Comparison of ENCODE assay signal across 8 cellular contexts in genomic region chr1:61184035-61184713, GRCh38.
A peak's percentile ranks its signal among the peaks of the same experiment; 100 is the strongest.
DNase-seq lines count a peak whose midpoint lies in the region; ATAC-seq and TF ChIP-seq lines count a peak whose summit lies in the region.

No MANE protein-coding gene starts in this region.

- no peak overlapping the region for H3K4me3 Mint-ChIP-seq in CD4-positive, alpha-beta T cell
- H3K4me3 Mint-ChIP-seq in activated T-helper 17 cell treated with anti-CD3 and anti-CD28 coated beads, Interleukin-2, amount 50 U/mL, for 72 hours = no peak overlapping the region

- POLR2A ChIA-PET in CD4-positive, alpha-beta T cell (lab: Charles Lee) = no interaction called here

- no peak overlapping the region for H3K27ac Mint-ChIP-seq in CD4-positive, alpha-beta T cell
- no peak overlapping the region for H3K27ac Mint-ChIP-seq in activated T-helper 17 cell treated with anti-CD3 and anti-CD28 coated beads, Interleukin-2, amount 50 U/mL, for 72 hours

- no peak for TF ChIP-seq CTCF in foreskin fibroblast (IDR thresholded peaks at IDR 0.05; ENCODE audit: low read depth, low read length)
- TF ChIP-seq CTCF in CD4-positive, alpha-beta T cell (IDR thresholded peaks at IDR 0.05) = no peak

- no peak overlapping the region for H3K27ac ChIP-seq in CD4-positive, alpha-beta T cell (ENCODE audit: low read depth, low read length)

- H3K27me3 ChIP-seq in CD4-positive, alpha-beta T cell (ENCODE audit: control insufficient read depth, insufficient read depth, low read length) = no peaks in the 10 kb centered on the region

- peaks cover 4% of the 10 kb centered on the region for H3K4me1 Mint-ChIP-seq in CD4-positive, alpha-beta T cell (ENCODE audit: low read depth)
- H3K4me1 Mint-ChIP-seq in activated T-helper 17 cell treated with anti-CD3 and anti-CD28 coated beads, Interleukin-2, amount 50 U/mL, for 72 hours = no peaks in the 10 kb centered on the region

- H3K9me3 ChIP-seq in CD4-positive, alpha-beta T cell (ENCODE audit: control insufficient read depth, low read length) = no peaks in the 10 kb centered on the region

- peak overlapping the region in 1 of 2 donors; percentile 48 for H3K4me3 ChIP-seq in foreskin fibroblast (ENCODE audit: low read depth in 1 of 2, low read length in 2 of 2)

- no peak for ATAC-seq in CD4-positive, alpha-beta T cell (ENCODE audit: poor library complexity)
- ATAC-seq in activated T-helper 17 cell treated with anti-CD3 and anti-CD28 coated beads, Interleukin-2, amount 50 U/mL, for 72 hours (replicated peaks) = no peak
- no peak for ATAC-seq in GM21786 (IDR thresholded peaks at IDR 0.05; ENCODE audit: unreplicated experiment)
- ATAC-seq in HG03342 (IDR thresholded peaks at IDR 0.05; ENCODE audit: unreplicated experiment) = no peak

- H3K27me3 Mint-ChIP-seq in CD4-positive, alpha-beta T cell = no peaks in the 10 kb centered on the region
- H3K27me3 Mint-ChIP-seq in activated T-helper 17 cell treated with anti-CD3 and anti-CD28 coated beads, Interleukin-2, amount 50 U/mL, for 72 hours = no peaks in the 10 kb centered on the region

- H3K9me3 Mint-ChIP-seq in CD4-positive, alpha-beta T cell = no peaks in the 10 kb centered on the region
- no peaks in the 10 kb centered on the region for H3K9me3 Mint-ChIP-seq in activated T-helper 17 cell treated with anti-CD3 and anti-CD28 coated beads, Interleukin-2, amount 50 U/mL, for 72 hours

- DNase-seq in HCEC 1CT (peak; percentile 76), SHP77 treated with DMSO at 0.1 percent for 48 hours (lab: John Stamatoyannopoulos, UW) (peak; percentile 90), foreskin fibroblast (peak; percentile 83 to 93), pons (ENCODE audit: low spot score) (peak; percentile 96)
- no peak for DNase-seq in CD4-positive, alpha-beta T cell

- no peaks in the 10 kb centered on the region for H3K36me3 Mint-ChIP-seq in CD4-positive, alpha-beta T cell (ENCODE audit: low read depth)
- H3K36me3 Mint-ChIP-seq in activated T-helper 17 cell treated with anti-CD3 and anti-CD28 coated beads, Interleukin-2, amount 50 U/mL, for 72 hours (ENCODE audit: low read depth) = no peaks in the 10 kb centered on the region

- intact Hi-C loops in CD4-positive, alpha-beta T cell (cut with DNase I, micrococcal nuclease) = no loop called here

- CTCF ChIA-PET in CD4-positive, alpha-beta T cell (lab: Charles Lee) = interaction anchor here (1.2 kb wide), 1 partner anchor 134 kb away, joined by 3 read pairs; no protein-coding TSS in a partner anchor

Comparison
In these comparisons a context has a peak if more than half of its experiments do, and no peak if none do; other contexts are left out.
1. DNase-seq: peak in HCEC 1CT (single experiment), SHP77 treated with DMSO at 0.1 percent for 48 hours (single experiment), foreskin fibroblast (2 of 2) and pons (single experiment); none in CD4-positive, alpha-beta T cell (0 of 10).